In genomic region chr17:77882481-77883212, GRCh38 we compare ENCODE assay signal across 8 cellular contexts.
DNase-seq lines count a peak whose midpoint lies in the region; ATAC-seq and TF ChIP-seq lines count a peak whose summit lies in the region.

No MANE protein-coding gene starts in this region.

- H3K79me2 ChIP-seq in SU-DHL-6 (ENCODE audit: insufficient read depth, low read length): no peaks in the 10 kb centered on the region

- H3K9me3 Mint-ChIP-seq in activated naive CD4-positive, alpha-beta T cell treated with anti-CD3 and anti-CD28 coated beads, Interleukin-2, amount 50 U/mL, for 72 hours: peaks cover 0 to 1% of the 10 kb centered on the region in 2 donors

- H3K4me2 ChIP-seq in SU-DHL-6 (ENCODE audit: low read depth, low read length, poor library complexity, severe bottlenecking): peak overlapping the region; percentile 42

- ATAC-seq in GM18873 (IDR thresholded peaks at IDR 0.05; ENCODE audit: low FRiP score, unreplicated experiment): peak; percentile 40
- ATAC-seq in activated naive CD4-positive, alpha-beta T cell treated with anti-CD3 and anti-CD28 coated beads, Interleukin-2, amount 50 U/mL, for 72 hours: peak; percentile 91

- H3K9me3 ChIP-seq in SU-DHL-6 (ENCODE audit: insufficient read depth, low read length): no peaks in the 10 kb centered on the region

- no peak for TF ChIP-seq CTCF in SU-DHL-6 (IDR thresholded peaks at IDR 0.05; ENCODE audit: insufficient read depth, low read length, poor library complexity, severe bottlenecking)

- H3K9me2 ChIP-seq in SU-DHL-6 (replicated peaks; ENCODE audit: insufficient read depth, low read length): no peaks in the 10 kb centered on the region

- DNase-seq in activated naive CD4-positive, alpha-beta T cell treated with anti-CD3 and anti-CD28 coated beads, Interleukin-2, amount 50 U/mL, for 72 hours (ENCODE audit: low spot score in 2 of 2): peak; percentile 67 to 89
- DNase-seq in hepatic stellate cell (ENCODE audit: low spot score) (peak; percentile 62), NCI-H446 treated with DMSO at 0.1 percent for 48 hours (lab: John Stamatoyannopoulos, UW) (no peak), HuH-7 (ENCODE audit: low spot score) (no peak), NCI-H2029 (lab: John Stamatoyannopoulos, UW) (no peak)
- peak; percentile 51 to 55 for DNase-seq in stimulated activated CD4-positive, alpha-beta T cell treated with anti-CD3 and anti-CD28 coated beads, Interleukin-4, amount 100 ng/mL, for 48 hours (ENCODE audit: low read depth in 2 of 2)

- no peaks in the 10 kb centered on the region for H3K36me3 Mint-ChIP-seq in activated naive CD4-positive, alpha-beta T cell treated with anti-CD3 and anti-CD28 coated beads, Interleukin-2, amount 50 U/mL, for 72 hours

- H3K9ac ChIP-seq in SU-DHL-6 (ENCODE audit: low read length): no peak overlapping the region

- H3K4me3 ChIP-seq in SU-DHL-6 (ENCODE audit: insufficient read depth, low read length, poor library complexity, severe bottlenecking): no peak overlapping the region

- H3K36me3 ChIP-seq in SU-DHL-6 (ENCODE audit: low read length): no peaks in the 10 kb centered on the region

- no peak overlapping the region for H2AFZ ChIP-seq in SU-DHL-6 (ENCODE audit: low read depth, low read length, severe bottlenecking)

- no peaks in the 10 kb centered on the region for H4K20me1 ChIP-seq in SU-DHL-6 (ENCODE audit: low read depth, low read length)

- no peaks in the 10 kb centered on the region for H3F3A ChIP-seq in SU-DHL-6 (ENCODE audit: insufficient read depth)

- peak overlapping the region; percentile 82 to 87 for H3K27ac Mint-ChIP-seq in activated naive CD4-positive, alpha-beta T cell treated with anti-CD3 and anti-CD28 coated beads, Interleukin-2, amount 50 U/mL, for 72 hours

- H3K27ac ChIP-seq in SU-DHL-6 (ENCODE audit: low read depth, low read length): no peak overlapping the region

- no peaks in the 10 kb centered on the region for H3K27me3 ChIP-seq in SU-DHL-6 (ENCODE audit: low read length)

Comparison
In these comparisons a context has a peak if more than half of its experiments do, and no peak if none do; other contexts are left out.
1. DNase-seq: peak in activated naive CD4-positive, alpha-beta T cell treated with anti-CD3 and anti-CD28 coated beads, Interleukin-2, amount 50 U/mL, for 72 hours (2 of 2), hepatic stellate cell (single experiment) and stimulated activated CD4-positive, alpha-beta T cell treated with anti-CD3 and anti-CD28 coated beads, Interleukin-4, amount 100 ng/mL, for 48 hours (2 of 2); none in NCI-H446 treated with DMSO at 0.1 percent for 48 hours (single experiment), HuH-7 (single experiment) and NCI-H2029 (single experiment).